In the genomic region with DNA sequence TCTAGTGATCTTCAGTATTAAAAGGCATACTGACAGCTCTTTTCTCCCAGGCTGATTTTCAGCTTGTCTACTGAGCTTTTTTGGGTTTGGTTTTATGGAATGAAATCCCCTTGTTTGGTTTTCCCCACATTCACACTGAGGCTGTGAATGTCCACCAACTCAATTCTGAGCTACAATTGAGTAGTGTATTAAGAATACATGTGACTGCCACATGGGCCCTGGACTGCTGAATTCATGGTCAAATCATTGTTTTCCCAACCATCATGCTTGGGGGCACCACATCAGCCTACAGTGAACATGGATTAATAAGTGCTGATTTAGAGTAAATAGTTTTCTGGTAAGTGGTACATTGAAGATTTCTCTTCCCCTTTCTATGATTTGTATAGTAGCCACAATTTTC, we compare ENCODE assay signal across 29 cellular contexts. TPM values are rescaled to one million over a fixed set of nuclear protein-coding genes. Genes with fewer than 3 reads are reported as not detected.
"Had no signal": no experiment of that assay in that cellular context is flagged by ENCODE, and none has a peak within 500 bp of the region (broad histone marks: within the 10 kb centered on the region; RNA-seq: fewer than 3 reads in every experiment).

No MANE protein-coding gene starts in this region.

- H3K4me2 ChIP-seq: neural progenitor cell had no signal

- H3K4me1 ChIP-seq: neural progenitor cell, parathyroid adenoma, psoas muscle, right lobe of liver, sigmoid colon, stomach, thyroid gland, tibial nerve, upper lobe of left lung, vagina had no signal

- H3K4me3 ChIP-seq: neural progenitor cell, ovary, psoas muscle, right lobe of liver, sigmoid colon, stomach, thoracic aorta, thyroid gland, tibial nerve, upper lobe of left lung, vagina had no signal

- H3K79me2 ChIP-seq: parathyroid adenoma had no signal

- H3K36me3 Mint-ChIP-seq: neural progenitor cell; stimulated activated effector memory CD8-positive, alpha-beta T cell treated with anti-CD3 and anti-CD28 coated beads, Interleukin-12 subunit alpha, Interleukin-12 subunit beta, amount 100 ng/mL, for 72 hours; stimulated activated naive B cell treated with anti-CD40 and anti-IgM and Interleukin-4, amounts not matched to agents 10 μg/mL and 1 μg/mL and 100 μg/mL, for 72 hours had no signal

- H3K27me3 ChIP-seq: neural progenitor cell, ovary, right lobe of liver, sigmoid colon, thyroid gland, upper lobe of left lung, vagina had no signal

- H3K9me3 ChIP-seq: ovary, psoas muscle, right lobe of liver, sigmoid colon, stomach, thoracic aorta, thyroid gland, tibial nerve, upper lobe of left lung, vagina had no signal

- H3K9me3 Mint-ChIP-seq: nephron; neural progenitor cell; stimulated activated effector memory CD8-positive, alpha-beta T cell treated with anti-CD3 and anti-CD28 coated beads, Interleukin-12 subunit alpha, Interleukin-12 subunit beta, amount 100 ng/mL, for 72 hours; stimulated activated naive B cell treated with anti-CD40 and anti-IgM and Interleukin-4, amounts not matched to agents 10 μg/mL and 1 μg/mL and 100 μg/mL, for 72 hours; stimulated activated naive CD8-positive, alpha-beta T cell treated with anti-CD3 and anti-CD28 coated beads, Interleukin-15, Interleukin-2, amounts not matched to agents 100 ng/mL and 50 ng/mL, for 24 hours had no signal

- H3K27ac ChIP-seq: neural progenitor cell, ovary, parathyroid adenoma, psoas muscle, right lobe of liver, sigmoid colon, stomach, thoracic aorta, thyroid gland, tibial nerve, upper lobe of left lung, vagina had no signal

- H3K4me3 Mint-ChIP-seq: nephron; neural progenitor cell; stimulated activated effector memory CD8-positive, alpha-beta T cell treated with anti-CD3 and anti-CD28 coated beads, Interleukin-12 subunit alpha, Interleukin-12 subunit beta, amount 100 ng/mL, for 72 hours; stimulated activated naive B cell treated with anti-CD40 and anti-IgM and Interleukin-4, amounts not matched to agents 10 μg/mL and 1 μg/mL and 100 μg/mL, for 72 hours; stimulated activated naive CD8-positive, alpha-beta T cell treated with anti-CD3 and anti-CD28 coated beads, Interleukin-15, Interleukin-2, amounts not matched to agents 100 ng/mL and 50 ng/mL, for 24 hours had no signal

- H3K4me1 Mint-ChIP-seq: stimulated activated effector memory CD8-positive, alpha-beta T cell treated with anti-CD3 and anti-CD28 coated beads, Interleukin-12 subunit alpha, Interleukin-12 subunit beta, amount 100 ng/mL, for 72 hours; stimulated activated naive B cell treated with anti-CD40 and anti-IgM and Interleukin-4, amounts not matched to agents 10 μg/mL and 1 μg/mL and 100 μg/mL, for 72 hours had no signal

- H3K9ac ChIP-seq: neural progenitor cell, parathyroid adenoma had no signal

- H3K27me3 Mint-ChIP-seq: progenitor cell of endocrine pancreas; stimulated activated naive CD8-positive, alpha-beta T cell treated with anti-CD3 and anti-CD28 coated beads, Interleukin-15, Interleukin-2, amounts not matched to agents 100 ng/mL and 50 ng/mL, for 24 hours had no signal

- H2AFZ ChIP-seq: neural progenitor cell, parathyroid adenoma had no signal

- ATAC-seq: psoas muscle; right cardiac atrium; right lobe of liver; stimulated activated effector memory CD8-positive, alpha-beta T cell treated with anti-CD3 and anti-CD28 coated beads, Interleukin-12 subunit alpha, Interleukin-12 subunit beta, amount 100 ng/mL, for 72 hours; stimulated activated naive B cell treated with anti-CD40 and anti-IgM and Interleukin-4, amounts not matched to agents 10 μg/mL and 1 μg/mL and 100 μg/mL, for 72 hours had no signal

- H3K36me3 ChIP-seq: neural progenitor cell, ovary, right lobe of liver, sigmoid colon, stomach, thoracic aorta, thyroid gland, tibial nerve, upper lobe of left lung, vagina had no signal

- DNase-seq: occipital lobe; ovary; posterior cingulate gyrus; psoas muscle; right cardiac atrium; right lobe of liver; sigmoid colon; small intestine; stimulated activated CD4-positive, alpha-beta T cell treated with anti-CD3 and anti-CD28 coated beads, Interleukin-15, amount 100 ng/mL, for 24 hours; stimulated activated CD4-positive, alpha-beta T cell treated with anti-CD3 and anti-CD28 coated beads, Interleukin-2, amount 100 ng/mL, for 24 hours; stimulated activated CD4-positive, alpha-beta T cell treated with anti-CD3 and anti-CD28 coated beads, Interleukin-2, amount 100 ng/mL, for 48 hours; stimulated activated CD4-positive, alpha-beta T cell treated with anti-CD3 and anti-CD28 coated beads, Interleukin-4, amount 100 ng/mL, for 24 hours; stimulated activated naive B cell treated with anti-CD40 and anti-IgM and Interleukin-4, amounts not matched to agents 10 μg/mL and 1 μg/mL and 100 μg/mL, for 72 hours; stimulated activated naive CD4-positive, alpha-beta T cell treated with Interleukin-2 at 50 U/mL for 16 hours; stomach; thyroid gland; trophoblast cell; upper lobe of left lung had no signal

- H3K27ac Mint-ChIP-seq: nephron; neural progenitor cell; progenitor cell of endocrine pancreas; stimulated activated effector memory CD8-positive, alpha-beta T cell treated with anti-CD3 and anti-CD28 coated beads, Interleukin-12 subunit alpha, Interleukin-12 subunit beta, amount 100 ng/mL, for 72 hours; stimulated activated naive B cell treated with anti-CD40 and anti-IgM and Interleukin-4, amounts not matched to agents 10 μg/mL and 1 μg/mL and 100 μg/mL, for 72 hours; stimulated activated naive CD8-positive, alpha-beta T cell treated with anti-CD3 and anti-CD28 coated beads, Interleukin-15, Interleukin-2, amounts not matched to agents 100 ng/mL and 50 ng/mL, for 24 hours had no signal

- FAIRE-seq: small intestine, urothelium cell line had no signal

RNA-seq across cellular contexts. Expression of a gene that starts 32.4 kb away (rescaled TPM):
- total RNA-seq: ureter, vagina had no signal
- polyA plus RNA-seq: stomach had no signal
